Comparison of ENCODE assay signal across 14 cellular contexts in the genomic region with DNA sequence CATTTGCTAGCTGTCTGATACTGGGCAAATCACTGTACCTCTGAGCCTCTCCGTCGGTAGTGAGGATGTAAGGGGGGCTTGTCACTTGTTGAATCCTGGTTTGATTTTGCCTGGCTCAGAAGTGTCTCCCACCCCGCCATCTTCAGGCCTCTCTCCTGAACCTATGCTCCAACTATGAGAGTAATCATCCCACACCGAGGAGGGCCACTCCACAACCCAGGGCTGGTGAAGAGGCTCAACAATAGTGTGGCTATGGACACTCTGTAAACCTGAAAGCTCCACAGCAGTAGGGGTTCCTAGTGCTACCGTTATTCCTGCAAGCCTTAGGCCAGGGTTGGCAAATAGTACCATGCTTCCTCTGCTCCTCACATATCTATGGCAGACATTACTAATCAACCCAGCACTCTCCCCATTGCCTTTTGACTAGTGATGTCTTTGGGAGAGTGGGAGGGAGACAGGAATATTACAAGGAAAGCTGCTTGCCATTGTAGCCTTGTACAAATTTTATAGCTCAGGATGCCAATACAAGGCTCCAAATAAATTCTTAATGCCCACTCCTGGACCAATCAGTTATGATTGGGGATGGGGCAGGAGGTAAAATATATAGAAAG.
A peak's percentile ranks its signal among the peaks of the same experiment; 100 is the strongest.
DNase-seq lines count a peak whose midpoint lies in the region; TF ChIP-seq lines count a peak whose summit lies in the region.
"Had no signal": no experiment of that assay in that cellular context is flagged by ENCODE, and none has a peak within 500 bp of the region (broad histone marks: within the 10 kb centered on the region; RNA-seq: fewer than 3 reads in every experiment).

No MANE protein-coding gene starts in this region.

- POLR2A ChIA-PET in MCF 10A (lab: Yijun Ruan, JAX), result interaction anchor here (0.6 to 1.6 kb wide), 5 partner anchors 8 to 140 kb away, joined by 3 to 4 read pairs (median 3); no protein-coding TSS in a partner anchor

- in situ Hi-C loops in transverse colon (cut with MboI; ENCODE audit: low pct_ligation_motif_present in 1 of 4, low pct_unique_long_range_greater_than_20kb in 1 of 4, low sequenced_read_pairs in 3 of 4), result no loop called here

- TF ChIP-seq CTCF in MCF 10A (IDR thresholded peaks at IDR 0.05; ENCODE audit: unreplicated experiment), result no peak
- no peak for TF ChIP-seq CTCF in transverse colon (IDR thresholded peaks at IDR 0.05)

- no peaks in the 10 kb centered on the region for H3K36me3 Mint-ChIP-seq in MCF 10A (ENCODE audit: insufficient read depth, unreplicated experiment)
- no peaks in the 10 kb centered on the region for H3K36me3 Mint-ChIP-seq in activated T-helper 1 cell treated with anti-CD3 and anti-CD28 coated beads, Interleukin-12 subunit alpha, Interleukin-12 subunit beta, Interleukin-2, Interleukin-4 antibody, amounts not matched to agents 30 ng/mL and 10 ng/mL and 1 ng/mL, durations not matched to agents 14 hours and 24 hours and 36 hours (ENCODE audit: low read depth)
- H3K36me3 Mint-ChIP-seq: stimulated activated memory B cell treated with anti-CD40 and anti-IgM and Interleukin-4, amounts not matched to agents 10 μg/mL and 1 μg/mL and 100 μg/mL, for 72 hours had no signal

- no peak for TF ChIP-seq EP300 in transverse colon (IDR thresholded peaks at IDR 0.05; ENCODE audit: low read depth)

- no peaks in the 10 kb centered on the region for H3K9me3 Mint-ChIP-seq in MCF 10A (ENCODE audit: unreplicated experiment)
- H3K9me3 Mint-ChIP-seq in activated T-helper 1 cell treated with anti-CD3 and anti-CD28 coated beads, Interleukin-12 subunit alpha, Interleukin-12 subunit beta, Interleukin-2, Interleukin-4 antibody, amounts not matched to agents 30 ng/mL and 10 ng/mL and 1 ng/mL, durations not matched to agents 14 hours and 24 hours and 36 hours, result no peaks in the 10 kb centered on the region
- H3K9me3 Mint-ChIP-seq: activated naive CD4-positive, alpha-beta T cell treated with anti-CD3 and anti-CD28 coated beads for 36 hours; stimulated activated memory B cell treated with anti-CD40 and anti-IgM and Interleukin-4, amounts not matched to agents 10 μg/mL and 1 μg/mL and 100 μg/mL, for 72 hours had no signal

- DNase-seq in M059J (ENCODE audit: low read depth) (peak; percentile 69), MCF 10A (ENCODE audit: unreplicated experiment) (peak; percentile 54), iris pigment epithelial cell (ENCODE audit: low read depth) (peak; percentile 59), transverse colon (no peak), NCI-H1694 (lab: John Stamatoyannopoulos, UW) (no peak), dedifferentiated amniotic fluid mesenchymal stem cell (ENCODE audit: extremely low spot score) (no peak), SIG-M5 (lab: John Stamatoyannopoulos, UW) (no peak)
- no peak for DNase-seq in activated T-helper 1 cell treated with anti-CD3 and anti-CD28 coated beads, Interleukin-12 subunit alpha, Interleukin-12 subunit beta, Interleukin-2, Interleukin-4 antibody, amounts not matched to agents 30 ng/mL and 10 ng/mL and 1 ng/mL, durations not matched to agents 14 hours and 24 hours and 36 hours (ENCODE audit: low spot score)
- DNase-seq: activated CD4-positive, alpha-beta T cell treated with anti-CD3 and anti-CD28 coated beads, Interleukin-2, amount 50 U/mL, for 4 hours; activated naive CD4-positive, alpha-beta T cell treated with anti-CD3 and anti-CD28 coated beads for 36 hours; mucosa of descending colon; T-helper 1 cell had no signal

- intact Hi-C loops in MCF 10A (cut with micrococcal nuclease), result loop anchor here (5.0 kb wide), 1 partner anchor 132 kb away; a partner anchor contains a TSS
- intact Hi-C loops in transverse colon (cut with DNase I; ENCODE audit: low total_unique reads), result no loop called here
- intact Hi-C loops in activated T-helper 1 cell treated with anti-CD3 and anti-CD28 coated beads, Interleukin-12 subunit alpha, Interleukin-12 subunit beta, Interleukin-2, Interleukin-4 antibody, amounts not matched to agents 30 ng/mL and 10 ng/mL and 1 ng/mL, durations not matched to agents 14 hours and 24 hours and 36 hours (cut with micrococcal nuclease), result no loop called here

- no peaks in the 10 kb centered on the region for H3K27me3 ChIP-seq in transverse colon

- H3K27ac Mint-ChIP-seq in MCF 10A (ENCODE audit: low read depth, unreplicated experiment), result peak overlapping the region; percentile 89
- no peak overlapping the region for H3K27ac Mint-ChIP-seq in activated T-helper 1 cell treated with anti-CD3 and anti-CD28 coated beads, Interleukin-12 subunit alpha, Interleukin-12 subunit beta, Interleukin-2, Interleukin-4 antibody, amounts not matched to agents 30 ng/mL and 10 ng/mL and 1 ng/mL, durations not matched to agents 14 hours and 24 hours and 36 hours
- H3K27ac Mint-ChIP-seq: activated naive CD4-positive, alpha-beta T cell treated with anti-CD3 and anti-CD28 coated beads for 36 hours; stimulated activated memory B cell treated with anti-CD40 and anti-IgM and Interleukin-4, amounts not matched to agents 10 μg/mL and 1 μg/mL and 100 μg/mL, for 72 hours had no signal

- H3K4me3 Mint-ChIP-seq in MCF 10A (ENCODE audit: unreplicated experiment), result no peak overlapping the region
- H3K4me3 Mint-ChIP-seq in activated T-helper 1 cell treated with anti-CD3 and anti-CD28 coated beads, Interleukin-12 subunit alpha, Interleukin-12 subunit beta, Interleukin-2, Interleukin-4 antibody, amounts not matched to agents 30 ng/mL and 10 ng/mL and 1 ng/mL, durations not matched to agents 14 hours and 24 hours and 36 hours, result no peak overlapping the region
- H3K4me3 Mint-ChIP-seq: activated naive CD4-positive, alpha-beta T cell treated with anti-CD3 and anti-CD28 coated beads for 36 hours; stimulated activated memory B cell treated with anti-CD40 and anti-IgM and Interleukin-4, amounts not matched to agents 10 μg/mL and 1 μg/mL and 100 μg/mL, for 72 hours had no signal

- no peak for TF ChIP-seq POLR2A in transverse colon (IDR thresholded peaks at IDR 0.05)

- peaks cover 12 to 22% (median 18%) of the 10 kb centered on the region in 4 donors for H3K4me1 ChIP-seq in transverse colon

- no peaks in the 10 kb centered on the region for H3K36me3 ChIP-seq in transverse colon

- peaks cover 58% of the 10 kb centered on the region for H3K4me1 Mint-ChIP-seq in MCF 10A (ENCODE audit: insufficient read depth, unreplicated experiment)
- H3K4me1 Mint-ChIP-seq in activated T-helper 1 cell treated with anti-CD3 and anti-CD28 coated beads, Interleukin-12 subunit alpha, Interleukin-12 subunit beta, Interleukin-2, Interleukin-4 antibody, amounts not matched to agents 30 ng/mL and 10 ng/mL and 1 ng/mL, durations not matched to agents 14 hours and 24 hours and 36 hours (ENCODE audit: low read depth), result no peaks in the 10 kb centered on the region
- H3K4me1 Mint-ChIP-seq: stimulated activated memory B cell treated with anti-CD40 and anti-IgM and Interleukin-4, amounts not matched to agents 10 μg/mL and 1 μg/mL and 100 μg/mL, for 72 hours had no signal

- CTCF ChIA-PET in MCF 10A (lab: Yijun Ruan, JAX), result interaction anchor here (0.7 to 1.4 kb wide), 4 partner anchors 9 to 279 kb away, joined by 3 to 7 read pairs (median 4); no protein-coding TSS in a partner anchor

- H3K27me3 Mint-ChIP-seq in MCF 10A (ENCODE audit: insufficient read depth, unreplicated experiment), result no peaks in the 10 kb centered on the region
- peaks cover 5% of the 10 kb centered on the region for H3K27me3 Mint-ChIP-seq in activated T-helper 1 cell treated with anti-CD3 and anti-CD28 coated beads, Interleukin-12 subunit alpha, Interleukin-12 subunit beta, Interleukin-2, Interleukin-4 antibody, amounts not matched to agents 30 ng/mL and 10 ng/mL and 1 ng/mL, durations not matched to agents 14 hours and 24 hours and 36 hours (ENCODE audit: insufficient read depth)

- no peak overlapping the region for H3K4me3 ChIP-seq in transverse colon
- H3K4me3 ChIP-seq: coronary artery, mucosa of descending colon had no signal

- no TSS peak for BruUV-seq in MCF 10A (replicated peaks; lab: Mats Ljungman, UMichigan)

- 82% methylated on average over 5 of the region's 5 CpGs; no CpG with 5 or more reads in 1 of the 2 donors for WGBS in transverse colon (ENCODE audit: low coverage in 1 of 2), 2 donors

- H3K27ac ChIP-seq in transverse colon, result peak overlapping the region; percentile 53 to 79 (median 75)

- H3K9me3 ChIP-seq in transverse colon, result no peaks in the 10 kb centered on the region
- H3K9me3 ChIP-seq: mucosa of descending colon had no signal

Comparison
In these comparisons a context has a peak if more than half of its experiments do, and no peak if none do; other contexts are left out.
1. DNase-seq: peak in M059J (single experiment), MCF 10A (single experiment) and iris pigment epithelial cell (single experiment); none in transverse colon (single experiment), activated T-helper 1 cell treated with anti-CD3 and anti-CD28 coated beads, Interleukin-12 subunit alpha, Interleukin-12 subunit beta, Interleukin-2, Interleukin-4 antibody, amounts not matched to agents 30 ng/mL and 10 ng/mL and 1 ng/mL, durations not matched to agents 14 hours and 24 hours and 36 hours (single experiment), NCI-H1694 (single experiment), dedifferentiated amniotic fluid mesenchymal stem cell (single experiment) and SIG-M5 (single experiment).